1 cellular context compared by ENCODE assay signal in genomic region chr4:139700568-139700967, GRCh38.
TF ChIP-seq lines count a peak whose summit lies in the region.

No MANE protein-coding gene starts in this region.

TF ChIP-seq in H1, 55 proteins besides CTCF, POLR2A, EP300 and RAD21:
- TF ChIP-seq USF2 (IDR thresholded peaks at IDR 0.05; ENCODE audit: low read length) (no peak), SP4 (IDR thresholded peaks at IDR 0.05; ENCODE audit: low read length) (no peak), RXRA (IDR thresholded peaks at IDR 0.05; ENCODE audit: insufficient read depth, low read depth, low read length) (no peak), KDM4A (IDR thresholded peaks at IDR 0.05; ENCODE audit: low read depth, low read length, severe bottlenecking) (no peak), TEAD4 (IDR thresholded peaks at IDR 0.05; ENCODE audit: low read depth, low read length) (no peak), SIX5 (IDR thresholded peaks at IDR 0.05; ENCODE audit: low read depth, low read length) (no peak)
